Comparison of ENCODE assay signal across 3 cellular contexts in genomic region chr14:55240526-55241178, GRCh38.
TF ChIP-seq lines count a peak whose summit lies in the region.

No MANE protein-coding gene starts in this region.

TF ChIP-seq in SK-N-SH, 30 proteins besides CTCF, POLR2A, EP300 and RAD21:
- TF ChIP-seq MEF2A (IDR thresholded peaks at IDR 0.05; ENCODE audit: borderline replicate concordance, low read depth) (no peak), ZBTB33 (IDR thresholded peaks at IDR 0.05; ENCODE audit: borderline replicate concordance, low read depth) (no peak), TAF1 (IDR thresholded peaks at IDR 0.05; ENCODE audit: borderline replicate concordance, low read depth, low read length) (no peak), GATA2 (CRISPR knock-in tag; IDR thresholded peaks at IDR 0.05) (no peak), SIN3A (IDR thresholded peaks at IDR 0.05; ENCODE audit: borderline replicate concordance, low read depth, low read length) (no peak), CHD2 (IDR thresholded peaks at IDR 0.05; ENCODE audit: low read length, partially characterized antibody) (no peak), REST (IDR thresholded peaks at IDR 0.05; ENCODE audit: low read depth, low read length) (no peak), YY1 (IDR thresholded peaks at IDR 0.05; ENCODE audit: low read depth) (no peak), MXI1 (IDR thresholded peaks at IDR 0.05; ENCODE audit: low read depth, low read length) (no peak), MAX (IDR thresholded peaks at IDR 0.05; ENCODE audit: low read depth) (no peak), EZH2phosphoT487 (IDR thresholded peaks at IDR 0.05; ENCODE audit: borderline replicate concordance, low read depth) (no peak), FOXJ3 (CRISPR knock-in tag; IDR thresholded peaks at IDR 0.05) (no peak), TEAD4 (IDR thresholded peaks at IDR 0.05; ENCODE audit: borderline replicate concordance, insufficient read depth) (no peak), SMC3 (IDR thresholded peaks at IDR 0.05; ENCODE audit: low read depth, low read length) (no peak)

TF ChIP-seq in SK-N-SH treated with all-trans-retinoic acid at 6 μM for 48 hours, 23 proteins besides CTCF, POLR2A, EP300 and RAD21:
- TF ChIP-seq POU6F1 (CRISPR knock-in tag; IDR thresholded peaks at IDR 0.05; ENCODE audit: borderline replicate concordance, low read depth) (no peak), PPARA (CRISPR knock-in tag; IDR thresholded peaks at IDR 0.05; ENCODE audit: borderline replicate concordance) (no peak), TOX (CRISPR knock-in tag; IDR thresholded peaks at IDR 0.05; ENCODE audit: borderline replicate concordance) (no peak), ZNF565 (CRISPR knock-in tag; conservative IDR thresholded peaks at IDR 0.05; ENCODE audit: low read depth) (no peak), ZNF8 (CRISPR knock-in tag; IDR thresholded peaks at IDR 0.05) (no peak), ZNF70 (CRISPR knock-in tag; IDR thresholded peaks at IDR 0.05) (no peak), ZFP3 (CRISPR knock-in tag; IDR thresholded peaks at IDR 0.05) (no peak)

TF ChIP-seq in H1, 55 proteins besides CTCF, POLR2A, EP300 and RAD21:
- no peak for TF ChIP-seq BRCA1 (IDR thresholded peaks at IDR 0.05; ENCODE audit: low read depth, low read length)
- peak; percentile 65 for TF ChIP-seq ASH2L (IDR thresholded peaks at IDR 0.05; ENCODE audit: low read length)
- no peak for TF ChIP-seq HDAC2 (IDR thresholded peaks at IDR 0.05; ENCODE audit: borderline replicate concordance in 1 of 2, low read depth in 2 of 2, low read length in 2 of 2)
- TF ChIP-seq SAP30 (IDR thresholded peaks at IDR 0.05; ENCODE audit: insufficient read depth, insufficient replicate concordance, low read length) = no peak
- no peak for TF ChIP-seq SP4 (IDR thresholded peaks at IDR 0.05; ENCODE audit: low read length)
- 0 out of 2 replicates have a peak, but pooled peaks have one; percentile 22 for TF ChIP-seq USF2 (IDR thresholded peaks at IDR 0.05; ENCODE audit: low read length)
- TF ChIP-seq MAX (IDR thresholded peaks at IDR 0.05) = peak; percentile 79; the same call in 1 of the 2 replicates
- TF ChIP-seq ZNF274 (IDR thresholded peaks at IDR 0.05; ENCODE audit: borderline replicate concordance, extremely low read depth, low read length) = no peak
- no peak for TF ChIP-seq KDM5A (IDR thresholded peaks at IDR 0.05; ENCODE audit: low read length)
- TF ChIP-seq NRF1 (IDR thresholded peaks at IDR 0.05; ENCODE audit: low read depth, low read length) = no peak
- no peak for TF ChIP-seq CBX5 (IDR thresholded peaks at IDR 0.05; ENCODE audit: low read depth, low read length)
- no peak for TF ChIP-seq CTBP2 (IDR thresholded peaks at IDR 0.05; ENCODE audit: borderline replicate concordance, insufficient read depth, insufficient read length, low read length)
- peak; percentile 77 for TF ChIP-seq E2F6 (IDR thresholded peaks at IDR 0.05)
- TF ChIP-seq PHF8 (conservative IDR thresholded peaks at IDR 0.05; ENCODE audit: low read depth, low read length) = no peak
- TF ChIP-seq MAFK (IDR thresholded peaks at IDR 0.05; ENCODE audit: low read depth, low read length) = no peak
- TF ChIP-seq CHD2 (IDR thresholded peaks at IDR 0.05; ENCODE audit: low read length) = no peak
- TF ChIP-seq TEAD4 (IDR thresholded peaks at IDR 0.05; ENCODE audit: low read depth, low read length) = peak; percentile 8; the same call in 1 of the 2 replicates
- TF ChIP-seq CBX8 (IDR thresholded peaks at IDR 0.05; ENCODE audit: borderline replicate concordance, low read depth, low read length) = no peak
- TF ChIP-seq BACH1 (IDR thresholded peaks at IDR 0.05; ENCODE audit: low read length) = no peak
- no peak for TF ChIP-seq RNF2 (IDR thresholded peaks at IDR 0.05; ENCODE audit: borderline replicate concordance, low read depth, low read length, missing control alignments, poor library complexity, severe bottlenecking)
- no peak for TF ChIP-seq SP2 (IDR thresholded peaks at IDR 0.05; ENCODE audit: low read length)
- TF ChIP-seq RBBP5 (IDR thresholded peaks at IDR 0.05; ENCODE audit: borderline replicate concordance, low read depth, low read length) = peak; percentile 57; the same call in 1 of the 2 replicates
- TF ChIP-seq ATF3 (IDR thresholded peaks at IDR 0.05; ENCODE audit: insufficient read depth, low read depth, low read length) = no peak
- no peak for TF ChIP-seq EZH2 (IDR thresholded peaks at IDR 0.05; ENCODE audit: low read depth, low read length, severe bottlenecking)
- TF ChIP-seq HDAC6 (IDR thresholded peaks at IDR 0.05; ENCODE audit: low read depth, low read length) = no peak
- no peak for TF ChIP-seq TCF12 (IDR thresholded peaks at IDR 0.05; ENCODE audit: low read depth, low read length)
